In the genomic region with DNA sequence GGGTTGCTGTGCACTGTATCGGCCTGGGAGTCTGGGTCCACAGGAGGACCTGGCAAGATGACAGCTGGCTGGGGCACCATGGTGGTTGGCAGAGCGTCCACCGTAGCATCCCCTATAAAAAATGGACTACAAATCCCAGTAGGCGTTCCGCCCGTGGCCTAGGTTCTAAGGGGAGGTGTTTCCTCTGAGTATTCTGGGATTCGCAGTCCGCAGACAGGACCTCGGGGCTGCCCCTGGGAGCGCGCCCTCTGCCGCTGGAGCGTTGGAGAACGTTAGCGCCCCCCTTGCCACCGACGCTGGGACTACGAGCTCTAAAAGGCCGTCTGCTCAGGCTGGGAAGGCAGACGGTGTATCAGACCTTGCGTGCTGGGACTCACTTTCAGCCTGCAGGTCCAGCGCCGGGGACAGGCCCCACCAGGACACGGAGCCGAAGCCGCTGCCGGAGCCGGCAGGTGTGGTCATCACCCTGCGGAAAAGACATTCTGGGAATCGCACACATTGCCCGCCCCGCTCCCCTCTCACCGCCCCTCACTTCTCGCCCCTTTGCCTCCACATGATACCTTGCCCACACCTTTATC, we compare ENCODE assay signal across 1 cellular context.
TF ChIP-seq lines count a peak whose summit lies in the region.

No MANE protein-coding gene starts in this region.

TF ChIP-seq in K562, 482 proteins besides CTCF, POLR2A, EP300 and RAD21 (continues in another document):
- TF ChIP-seq YY1 (IDR thresholded peaks at IDR 0.05; ENCODE audit: borderline replicate concordance in 1 of 3, control insufficient read depth in 1 of 3, extremely low read depth in 1 of 3, insufficient read depth in 3 of 3, insufficient read length in 1 of 3, insufficient replicate concordance in 2 of 3, low read depth in 1 of 3, low read length in 2 of 3) (peak in 1 of 3 experiments; percentile 24), ZNF143 (CRISPR knock-in tag; IDR thresholded peaks at IDR 0.05) (peak; percentile 97), FOXP1 (CRISPR knock-in tag; IDR thresholded peaks at IDR 0.05) (0 out of 2 replicates have a peak, but pooled peaks have one; percentile 35), CXXC5 (CRISPR knock-in tag; IDR thresholded peaks at IDR 0.05) (peak; percentile 67), HLTF (IDR thresholded peaks at IDR 0.05) (peak; percentile 50; the same call in 1 of the 2 replicates), PRMT5 (CRISPR knock-in tag; IDR thresholded peaks at IDR 0.05) (no peak), CBFB (CRISPR knock-in tag; IDR thresholded peaks at IDR 0.05) (peak; percentile 60; the same call in 1 of the 2 replicates), ZNF197 (CRISPR knock-in tag; IDR thresholded peaks at IDR 0.05; ENCODE audit: low read depth) (peak; percentile 45; the same call in 1 of the 2 replicates), ZBTB7A (IDR thresholded peaks at IDR 0.05; ENCODE audit: borderline replicate concordance, control insufficient read depth, low read depth, low read length) (peak; percentile 89), ATF1 (CRISPR knock-in tag; IDR thresholded peaks at IDR 0.05) (no peak), ATF1 (tag; IDR thresholded peaks at IDR 0.05) (peak; percentile 56), NFXL1 (CRISPR knock-in tag; IDR thresholded peaks at IDR 0.05) (no peak), SMARCE1 (IDR thresholded peaks at IDR 0.05) (0 out of 2 replicates have a peak, but pooled peaks have one; percentile 13), MYC (IDR thresholded peaks at IDR 0.05; ENCODE audit: low read depth, low read length) (0 out of 2 replicates have a peak, but pooled peaks have one; percentile 12), MYC (CRISPR knock-in tag; IDR thresholded peaks at IDR 0.05; ENCODE audit: borderline replicate concordance, low read depth) (no peak), KDM2B (CRISPR knock-in tag; IDR thresholded peaks at IDR 0.05) (0 out of 2 replicates have a peak, but pooled peaks have one; percentile 54), THRAP3 (IDR thresholded peaks at IDR 0.05; ENCODE audit: borderline replicate concordance) (0 out of 2 replicates have a peak, but pooled peaks have one; percentile 5), SRSF3 (IDR thresholded peaks at IDR 0.05; ENCODE audit: insufficient read depth, low read length) (no peak), NR2C2 (CRISPR knock-in tag; IDR thresholded peaks at IDR 0.05) (no peak), NR2C2 (tag; IDR thresholded peaks at IDR 0.05) (peak; percentile 70; the same call in 1 of the 2 replicates), HMGN3 (IDR thresholded peaks at IDR 0.05; ENCODE audit: borderline replicate concordance, extremely low read depth, insufficient read length, low read depth, low read length) (peak; percentile 31)
- TF ChIP-seq, protein P1, sequence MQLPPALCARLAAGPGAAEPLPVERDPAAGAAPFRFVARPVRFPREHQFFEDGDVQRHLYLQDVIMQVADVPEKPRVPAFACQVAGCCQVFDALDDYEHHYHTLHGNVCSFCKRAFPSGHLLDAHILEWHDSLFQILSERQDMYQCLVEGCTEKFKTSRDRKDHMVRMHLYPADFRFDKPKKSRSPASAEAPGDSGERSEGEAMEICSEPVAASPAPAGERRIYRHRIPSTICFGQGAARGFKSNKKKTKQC (CRISPR knock-in tag; IDR thresholded peaks at IDR 0.05): peak; percentile 66; the same call in 1 of the 2 replicates
- TF ChIP-seq, protein P2, sequence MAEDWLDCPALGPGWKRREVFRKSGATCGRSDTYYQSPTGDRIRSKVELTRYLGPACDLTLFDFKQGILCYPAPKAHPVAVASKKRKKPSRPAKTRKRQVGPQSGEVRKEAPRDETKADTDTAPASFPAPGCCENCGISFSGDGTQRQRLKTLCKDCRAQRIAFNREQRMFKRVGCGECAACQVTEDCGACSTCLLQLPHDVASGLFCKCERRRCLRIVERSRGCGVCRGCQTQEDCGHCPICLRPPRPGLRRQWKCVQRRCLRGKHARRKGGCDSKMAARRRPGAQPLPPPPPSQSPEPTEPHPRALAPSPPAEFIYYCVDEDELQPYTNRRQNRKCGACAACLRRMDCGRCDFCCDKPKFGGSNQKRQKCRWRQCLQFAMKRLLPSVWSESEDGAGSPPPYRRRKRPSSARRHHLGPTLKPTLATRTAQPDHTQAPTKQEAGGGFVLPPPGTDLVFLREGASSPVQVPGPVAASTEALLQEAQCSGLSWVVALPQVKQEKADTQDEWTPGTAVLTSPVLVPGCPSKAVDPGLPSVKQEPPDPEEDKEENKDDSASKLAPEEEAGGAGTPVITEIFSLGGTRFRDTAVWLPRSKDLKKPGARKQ (CRISPR knock-in tag; IDR thresholded peaks at IDR 0.05): peak; percentile 88; the same call in 1 of the 2 replicates
- TF ChIP-seq, protein P3, sequence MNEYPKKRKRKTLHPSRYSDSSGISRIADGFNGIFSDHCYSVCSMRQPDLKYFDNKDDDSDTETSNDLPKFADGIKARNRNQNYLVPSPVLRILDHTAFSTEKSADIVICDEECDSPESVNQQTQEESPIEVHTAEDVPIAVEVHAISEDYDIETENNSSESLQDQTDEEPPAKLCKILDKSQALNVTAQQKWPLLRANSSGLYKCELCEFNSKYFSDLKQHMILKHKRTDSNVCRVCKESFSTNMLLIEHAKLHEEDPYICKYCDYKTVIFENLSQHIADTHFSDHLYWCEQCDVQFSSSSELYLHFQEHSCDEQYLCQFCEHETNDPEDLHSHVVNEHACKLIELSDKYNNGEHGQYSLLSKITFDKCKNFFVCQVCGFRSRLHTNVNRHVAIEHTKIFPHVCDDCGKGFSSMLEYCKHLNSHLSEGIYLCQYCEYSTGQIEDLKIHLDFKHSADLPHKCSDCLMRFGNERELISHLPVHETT (CRISPR knock-in tag; conservative IDR thresholded peaks at IDR 0.05 in 1 of 2, IDR thresholded peaks at IDR 0.05 in 1 of 2): peak in 1 of 2 experiments; percentile 55; a peak in 2 of 4 replicates
- TF ChIP-seq, protein P4, sequence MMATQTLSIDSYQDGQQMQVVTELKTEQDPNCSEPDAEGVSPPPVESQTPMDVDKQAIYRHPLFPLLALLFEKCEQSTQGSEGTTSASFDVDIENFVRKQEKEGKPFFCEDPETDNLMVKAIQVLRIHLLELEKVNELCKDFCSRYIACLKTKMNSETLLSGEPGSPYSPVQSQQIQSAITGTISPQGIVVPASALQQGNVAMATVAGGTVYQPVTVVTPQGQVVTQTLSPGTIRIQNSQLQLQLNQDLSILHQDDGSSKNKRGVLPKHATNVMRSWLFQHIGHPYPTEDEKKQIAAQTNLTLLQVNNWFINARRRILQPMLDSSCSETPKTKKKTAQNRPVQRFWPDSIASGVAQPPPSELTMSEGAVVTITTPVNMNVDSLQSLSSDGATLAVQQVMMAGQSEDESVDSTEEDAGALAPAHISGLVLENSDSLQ (IDR thresholded peaks at IDR 0.05): no peak
- TF ChIP-seq, protein P5, sequence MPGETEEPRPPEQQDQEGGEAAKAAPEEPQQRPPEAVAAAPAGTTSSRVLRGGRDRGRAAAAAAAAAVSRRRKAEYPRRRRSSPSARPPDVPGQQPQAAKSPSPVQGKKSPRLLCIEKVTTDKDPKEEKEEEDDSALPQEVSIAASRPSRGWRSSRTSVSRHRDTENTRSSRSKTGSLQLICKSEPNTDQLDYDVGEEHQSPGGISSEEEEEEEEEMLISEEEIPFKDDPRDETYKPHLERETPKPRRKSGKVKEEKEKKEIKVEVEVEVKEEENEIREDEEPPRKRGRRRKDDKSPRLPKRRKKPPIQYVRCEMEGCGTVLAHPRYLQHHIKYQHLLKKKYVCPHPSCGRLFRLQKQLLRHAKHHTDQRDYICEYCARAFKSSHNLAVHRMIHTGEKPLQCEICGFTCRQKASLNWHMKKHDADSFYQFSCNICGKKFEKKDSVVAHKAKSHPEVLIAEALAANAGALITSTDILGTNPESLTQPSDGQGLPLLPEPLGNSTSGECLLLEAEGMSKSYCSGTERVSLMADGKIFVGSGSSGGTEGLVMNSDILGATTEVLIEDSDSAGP (CRISPR knock-in tag; IDR thresholded peaks at IDR 0.05): 0 out of 2 replicates have a peak, but pooled peaks have one; percentile 37
- TF ChIP-seq, protein P6, sequence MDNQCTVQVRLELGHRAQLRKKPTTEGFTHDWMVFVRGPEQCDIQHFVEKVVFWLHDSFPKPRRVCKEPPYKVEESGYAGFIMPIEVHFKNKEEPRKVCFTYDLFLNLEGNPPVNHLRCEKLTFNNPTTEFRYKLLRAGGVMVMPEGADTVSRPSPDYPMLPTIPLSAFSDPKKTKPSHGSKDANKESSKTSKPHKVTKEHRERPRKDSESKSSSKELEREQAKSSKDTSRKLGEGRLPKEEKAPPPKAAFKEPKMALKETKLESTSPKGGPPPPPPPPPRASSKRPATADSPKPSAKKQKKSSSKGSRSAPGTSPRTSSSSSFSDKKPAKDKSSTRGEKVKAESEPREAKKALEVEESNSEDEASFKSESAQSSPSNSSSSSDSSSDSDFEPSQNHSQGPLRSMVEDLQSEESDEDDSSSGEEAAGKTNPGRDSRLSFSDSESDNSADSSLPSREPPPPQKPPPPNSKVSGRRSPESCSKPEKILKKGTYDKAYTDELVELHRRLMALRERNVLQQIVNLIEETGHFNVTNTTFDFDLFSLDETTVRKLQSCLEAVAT (IDR thresholded peaks at IDR 0.05): 0 out of 4 replicates have a peak, but pooled peaks of 1 of the 2 experiments have one; percentile 13
- TF ChIP-seq, protein P7, sequence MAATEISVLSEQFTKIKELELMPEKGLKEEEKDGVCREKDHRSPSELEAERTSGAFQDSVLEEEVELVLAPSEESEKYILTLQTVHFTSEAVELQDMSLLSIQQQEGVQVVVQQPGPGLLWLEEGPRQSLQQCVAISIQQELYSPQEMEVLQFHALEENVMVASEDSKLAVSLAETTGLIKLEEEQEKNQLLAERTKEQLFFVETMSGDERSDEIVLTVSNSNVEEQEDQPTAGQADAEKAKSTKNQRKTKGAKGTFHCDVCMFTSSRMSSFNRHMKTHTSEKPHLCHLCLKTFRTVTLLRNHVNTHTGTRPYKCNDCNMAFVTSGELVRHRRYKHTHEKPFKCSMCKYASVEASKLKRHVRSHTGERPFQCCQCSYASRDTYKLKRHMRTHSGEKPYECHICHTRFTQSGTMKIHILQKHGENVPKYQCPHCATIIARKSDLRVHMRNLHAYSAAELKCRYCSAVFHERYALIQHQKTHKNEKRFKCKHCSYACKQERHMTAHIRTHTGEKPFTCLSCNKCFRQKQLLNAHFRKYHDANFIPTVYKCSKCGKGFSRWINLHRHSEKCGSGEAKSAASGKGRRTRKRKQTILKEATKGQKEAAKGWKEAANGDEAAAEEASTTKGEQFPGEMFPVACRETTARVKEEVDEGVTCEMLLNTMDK (IDR thresholded peaks at IDR 0.05; ENCODE audit: borderline replicate concordance, insufficient read depth, low read depth, low read length, poor library complexity, severe bottlenecking): peak; percentile 94
- TF ChIP-seq, protein P8, sequence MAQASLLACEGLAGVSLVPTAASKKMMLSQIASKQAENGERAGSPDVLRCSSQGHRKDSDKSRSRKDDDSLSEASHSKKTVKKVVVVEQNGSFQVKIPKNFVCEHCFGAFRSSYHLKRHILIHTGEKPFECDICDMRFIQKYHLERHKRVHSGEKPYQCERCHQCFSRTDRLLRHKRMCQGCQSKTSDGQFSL (CRISPR knock-in tag; IDR thresholded peaks at IDR 0.05): peak; percentile 80
- TF ChIP-seq, protein P8 (tag; IDR thresholded peaks at IDR 0.05): no peak
- TF ChIP-seq, protein P9, sequence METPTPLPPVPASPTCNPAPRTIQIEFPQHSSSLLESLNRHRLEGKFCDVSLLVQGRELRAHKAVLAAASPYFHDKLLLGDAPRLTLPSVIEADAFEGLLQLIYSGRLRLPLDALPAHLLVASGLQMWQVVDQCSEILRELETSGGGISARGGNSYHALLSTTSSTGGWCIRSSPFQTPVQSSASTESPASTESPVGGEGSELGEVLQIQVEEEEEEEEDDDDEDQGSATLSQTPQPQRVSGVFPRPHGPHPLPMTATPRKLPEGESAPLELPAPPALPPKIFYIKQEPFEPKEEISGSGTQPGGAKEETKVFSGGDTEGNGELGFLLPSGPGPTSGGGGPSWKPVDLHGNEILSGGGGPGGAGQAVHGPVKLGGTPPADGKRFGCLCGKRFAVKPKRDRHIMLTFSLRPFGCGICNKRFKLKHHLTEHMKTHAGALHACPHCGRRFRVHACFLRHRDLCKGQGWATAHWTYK (CRISPR knock-in tag; IDR thresholded peaks at IDR 0.05): 0 out of 2 replicates have a peak, but pooled peaks have one; percentile 44
- TF ChIP-seq, protein P10, sequence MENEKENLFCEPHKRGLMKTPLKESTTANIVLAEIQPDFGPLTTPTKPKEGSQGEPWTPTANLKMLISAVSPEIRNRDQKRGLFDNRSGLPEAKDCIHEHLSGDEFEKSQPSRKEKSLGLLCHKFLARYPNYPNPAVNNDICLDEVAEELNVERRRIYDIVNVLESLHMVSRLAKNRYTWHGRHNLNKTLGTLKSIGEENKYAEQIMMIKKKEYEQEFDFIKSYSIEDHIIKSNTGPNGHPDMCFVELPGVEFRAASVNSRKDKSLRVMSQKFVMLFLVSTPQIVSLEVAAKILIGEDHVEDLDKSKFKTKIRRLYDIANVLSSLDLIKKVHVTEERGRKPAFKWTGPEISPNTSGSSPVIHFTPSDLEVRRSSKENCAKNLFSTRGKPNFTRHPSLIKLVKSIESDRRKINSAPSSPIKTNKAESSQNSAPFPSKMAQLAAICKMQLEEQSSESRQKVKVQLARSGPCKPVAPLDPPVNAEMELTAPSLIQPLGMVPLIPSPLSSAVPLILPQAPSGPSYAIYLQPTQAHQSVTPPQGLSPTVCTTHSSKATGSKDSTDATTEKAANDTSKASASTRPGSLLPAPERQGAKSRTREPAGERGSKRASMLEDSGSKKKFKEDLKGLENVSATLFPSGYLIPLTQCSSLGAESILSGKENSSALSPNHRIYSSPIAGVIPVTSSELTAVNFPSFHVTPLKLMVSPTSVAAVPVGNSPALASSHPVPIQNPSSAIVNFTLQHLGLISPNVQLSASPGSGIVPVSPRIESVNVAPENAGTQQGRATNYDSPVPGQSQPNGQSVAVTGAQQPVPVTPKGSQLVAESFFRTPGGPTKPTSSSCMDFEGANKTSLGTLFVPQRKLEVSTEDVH (IDR thresholded peaks at IDR 0.05; ENCODE audit: low read depth, partially characterized antibody): peak; percentile 55
- TF ChIP-seq, protein P11, sequence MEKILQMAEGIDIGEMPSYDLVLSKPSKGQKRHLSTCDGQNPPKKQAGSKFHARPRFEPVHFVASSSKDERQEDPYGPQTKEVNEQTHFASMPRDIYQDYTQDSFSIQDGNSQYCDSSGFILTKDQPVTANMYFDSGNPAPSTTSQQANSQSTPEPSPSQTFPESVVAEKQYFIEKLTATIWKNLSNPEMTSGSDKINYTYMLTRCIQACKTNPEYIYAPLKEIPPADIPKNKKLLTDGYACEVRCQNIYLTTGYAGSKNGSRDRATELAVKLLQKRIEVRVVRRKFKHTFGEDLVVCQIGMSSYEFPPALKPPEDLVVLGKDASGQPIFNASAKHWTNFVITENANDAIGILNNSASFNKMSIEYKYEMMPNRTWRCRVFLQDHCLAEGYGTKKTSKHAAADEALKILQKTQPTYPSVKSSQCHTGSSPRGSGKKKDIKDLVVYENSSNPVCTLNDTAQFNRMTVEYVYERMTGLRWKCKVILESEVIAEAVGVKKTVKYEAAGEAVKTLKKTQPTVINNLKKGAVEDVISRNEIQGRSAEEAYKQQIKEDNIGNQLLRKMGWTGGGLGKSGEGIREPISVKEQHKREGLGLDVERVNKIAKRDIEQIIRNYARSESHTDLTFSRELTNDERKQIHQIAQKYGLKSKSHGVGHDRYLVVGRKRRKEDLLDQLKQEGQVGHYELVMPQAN (IDR thresholded peaks at IDR 0.05; ENCODE audit: borderline replicate concordance): peak; percentile 90
